ENCODE assay signal across 1 cellular context in genomic region chr17:7213895-7214299, GRCh38.
TF ChIP-seq lines count a peak whose summit lies in the region.

No MANE protein-coding gene starts in this region.

TF ChIP-seq in HepG2, 621 proteins besides CTCF, POLR2A, EP300 and RAD21 (continues in another document):
- TF ChIP-seq CEBPB (IDR thresholded peaks at IDR 0.05; ENCODE audit: borderline replicate concordance, low read depth, low read length) (0 out of 2 replicates have a peak, but pooled peaks have one; percentile 9), ZNF713 (CRISPR knock-in tag; IDR thresholded peaks at IDR 0.05) (no peak), ZEB1 (IDR thresholded peaks at IDR 0.05; ENCODE audit: insufficient replicate concordance, low read depth) (peak; percentile 26), POLR2AphosphoS2 (IDR thresholded peaks at IDR 0.05; ENCODE audit: low read depth, low read length) (no peak), SIN3B (IDR thresholded peaks at IDR 0.05; ENCODE audit: low read length) (0 out of 2 replicates have a peak, but pooled peaks have one; percentile 62), SP2 (CRISPR knock-in tag; IDR thresholded peaks at IDR 0.05) (no peak), IKZF5 (CRISPR knock-in tag; IDR thresholded peaks at IDR 0.05) (0 out of 2 replicates have a peak, but pooled peaks have one; percentile 22), NR3C1 (CRISPR knock-in tag; IDR thresholded peaks at IDR 0.05) (no peak), MXI1 (IDR thresholded peaks at IDR 0.05; ENCODE audit: borderline replicate concordance, low read depth, low read length) (peak; percentile 97), ONECUT2 (CRISPR knock-in tag; IDR thresholded peaks at IDR 0.05) (no peak), ARNT2 (CRISPR knock-in tag; IDR thresholded peaks at IDR 0.05; ENCODE audit: low read depth) (0 out of 2 replicates have a peak, but pooled peaks have one; percentile 14), ZNF274 (CRISPR knock-in tag; IDR thresholded peaks at IDR 0.05) (0 out of 2 replicates have a peak, but pooled peaks have one; percentile 32), NAIF1 (CRISPR knock-in tag; IDR thresholded peaks at IDR 0.05; ENCODE audit: borderline replicate concordance) (0 out of 2 replicates have a peak, but pooled peaks have one; percentile 11), CEBPG (CRISPR knock-in tag; IDR thresholded peaks at IDR 0.05) (peak; percentile 40; the same call in 1 of the 2 replicates), RFX3 (CRISPR knock-in tag; IDR thresholded peaks at IDR 0.05) (peak; percentile 94), MYNN (CRISPR knock-in tag; IDR thresholded peaks at IDR 0.05; ENCODE audit: low read depth) (peak; percentile 94; the same call in 1 of the 2 replicates), FOXK1 (CRISPR knock-in tag; IDR thresholded peaks at IDR 0.05; ENCODE audit: borderline replicate concordance, low read depth) (no peak), REST (IDR thresholded peaks at IDR 0.05; ENCODE audit: borderline replicate concordance in 1 of 2, low read depth in 1 of 2, low read length in 2 of 2) (no peak), MXD3 (CRISPR knock-in tag; IDR thresholded peaks at IDR 0.05) (0 out of 2 replicates have a peak, but pooled peaks have one; percentile 11), KDM6A (CRISPR knock-in tag; IDR thresholded peaks at IDR 0.05; ENCODE audit: low read depth) (no peak), CSRNP1 (CRISPR knock-in tag; IDR thresholded peaks at IDR 0.05) (no peak), ZNF12 (CRISPR knock-in tag; IDR thresholded peaks at IDR 0.05) (0 out of 2 replicates have a peak, but pooled peaks have one; percentile 18), SOX6 (IDR thresholded peaks at IDR 0.05) (no peak), SOX6 (CRISPR knock-in tag; IDR thresholded peaks at IDR 0.05) (no peak), ZNF576 (CRISPR knock-in tag; IDR thresholded peaks at IDR 0.05) (no peak), NCOA2 (CRISPR knock-in tag; IDR thresholded peaks at IDR 0.05) (no peak), NR2F1 (CRISPR knock-in tag; IDR thresholded peaks at IDR 0.05) (0 out of 4 replicates have a peak, but pooled peaks of 1 of the 2 experiments have one; percentile 38), ZNF746 (CRISPR knock-in tag; IDR thresholded peaks at IDR 0.05) (peak; percentile 44; the same call in 1 of the 2 replicates), ARNTL (CRISPR knock-in tag; IDR thresholded peaks at IDR 0.05) (no peak), ZSCAN9 (CRISPR knock-in tag; IDR thresholded peaks at IDR 0.05; ENCODE audit: borderline replicate concordance) (0 out of 2 replicates have a peak, but pooled peaks have one; percentile 22), RFX1 (IDR thresholded peaks at IDR 0.05) (peak; percentile 94), SOX5 (CRISPR knock-in tag; IDR thresholded peaks at IDR 0.05; ENCODE audit: borderline replicate concordance) (peak; percentile 9; the same call in 1 of the 2 replicates), ZNF230 (CRISPR knock-in tag; IDR thresholded peaks at IDR 0.05) (no peak), ELF3 (CRISPR knock-in tag; IDR thresholded peaks at IDR 0.05) (0 out of 2 replicates have a peak, but pooled peaks have one; percentile 5), LCORL (IDR thresholded peaks at IDR 0.05) (no peak), LCORL (CRISPR knock-in tag; IDR thresholded peaks at IDR 0.05) (peak; percentile 25; the same call in 1 of the 2 replicates), GABPA (IDR thresholded peaks at IDR 0.05; ENCODE audit: low read depth, low read length) (no peak), GABPA (CRISPR knock-in tag; IDR thresholded peaks at IDR 0.05; ENCODE audit: low read depth) (no peak), ZMYM2 (CRISPR knock-in tag; IDR thresholded peaks at IDR 0.05) (no peak), ZBTB7A (CRISPR knock-in tag; IDR thresholded peaks at IDR 0.05) (peak; percentile 66; the same call in 1 of the 2 replicates), TOPORS (CRISPR knock-in tag; IDR thresholded peaks at IDR 0.05) (no peak), ZSCAN31 (CRISPR knock-in tag; IDR thresholded peaks at IDR 0.05; ENCODE audit: low read depth) (no peak), TFDP2 (CRISPR knock-in tag; IDR thresholded peaks at IDR 0.05) (peak; percentile 59; the same call in 1 of the 2 replicates), ZNF501 (CRISPR knock-in tag; IDR thresholded peaks at IDR 0.05) (no peak), RAD51 (IDR thresholded peaks at IDR 0.05; ENCODE audit: borderline replicate concordance) (no peak), YY1 (IDR thresholded peaks at IDR 0.05; ENCODE audit: insufficient read depth, insufficient replicate concordance, low read depth, low read length) (peak; percentile 48), KLF6 (CRISPR knock-in tag; IDR thresholded peaks at IDR 0.05) (0 out of 2 replicates have a peak, but pooled peaks have one; percentile 19), JDP2 (CRISPR knock-in tag; IDR thresholded peaks at IDR 0.05; ENCODE audit: borderline replicate concordance) (no peak), REL (CRISPR knock-in tag; conservative IDR thresholded peaks at IDR 0.05) (0 out of 2 replicates have a peak, but pooled peaks have one; percentile 45), SMC3 (IDR thresholded peaks at IDR 0.05; ENCODE audit: low read length) (peak; percentile 71), PPARG (CRISPR knock-in tag; conservative IDR thresholded peaks at IDR 0.05) (peak; percentile 82), DMAP1 (CRISPR knock-in tag; IDR thresholded peaks at IDR 0.05) (no peak), ASH2L (IDR thresholded peaks at IDR 0.05; ENCODE audit: insufficient read length, low read depth, low read length) (peak; percentile 32), MAFF (IDR thresholded peaks at IDR 0.05; ENCODE audit: low read depth, low read length) (no peak), ZNF281 (CRISPR knock-in tag; IDR thresholded peaks at IDR 0.05; ENCODE audit: borderline replicate concordance) (peak; percentile 87), PHF5A (CRISPR knock-in tag; IDR thresholded peaks at IDR 0.05; ENCODE audit: low read depth, unreplicated experiment) (no peak), TEAD2 (CRISPR knock-in tag; IDR thresholded peaks at IDR 0.05) (no peak), GTF2F1 (IDR thresholded peaks at IDR 0.05; ENCODE audit: low read length) (no peak), RBM22 (optimal IDR thresholded peaks at IDR 0.05; ENCODE audit: low read length) (peak; percentile 99), STAG1 (CRISPR knock-in tag; IDR thresholded peaks at IDR 0.05) (peak; percentile 44), ZNF841 (CRISPR knock-in tag; IDR thresholded peaks at IDR 0.05; ENCODE audit: borderline replicate concordance) (no peak), HOXA9 (CRISPR knock-in tag; IDR thresholded peaks at IDR 0.05; ENCODE audit: borderline replicate concordance) (no peak), ZNF280D (CRISPR knock-in tag; IDR thresholded peaks at IDR 0.05) (0 out of 2 replicates have a peak, but pooled peaks have one; percentile 29), ZNF296 (CRISPR knock-in tag; conservative IDR thresholded peaks at IDR 0.05) (no peak)
